Comparison of ENCODE assay signal across 16 cellular contexts in the genomic region with DNA sequence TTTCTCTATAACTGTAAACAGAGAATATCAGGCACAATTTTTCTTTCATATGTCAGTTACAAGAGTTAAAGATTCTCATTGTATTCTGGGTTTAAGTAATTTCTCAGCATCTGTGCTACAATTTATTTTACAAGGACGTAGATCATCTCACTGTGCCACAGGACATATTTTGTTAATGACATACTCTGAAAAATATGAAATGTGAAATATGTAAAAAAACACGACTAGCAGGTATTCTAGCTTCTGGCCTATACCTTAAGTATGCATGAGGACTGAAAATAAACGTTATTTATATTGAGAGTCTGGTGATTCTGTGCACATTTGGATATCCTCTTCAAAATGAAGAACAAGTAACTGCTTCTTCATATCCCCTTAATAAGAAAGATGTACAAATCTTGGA.
"Had no signal": no experiment of that assay in that cellular context is flagged by ENCODE, and none has a peak within 500 bp of the region (broad histone marks: within the 10 kb centered on the region; RNA-seq: fewer than 3 reads in every experiment).

No MANE protein-coding gene starts in this region.

- H3K27ac ChIP-seq: left lung, right atrium auricular region, transverse colon had no signal

- H3K9me3 Mint-ChIP-seq: activated T-helper 1 cell treated with anti-CD3 and anti-CD28 coated beads, Interleukin-12 subunit alpha, Interleukin-12 subunit beta, Interleukin-2, Interleukin-4 antibody, amounts not matched to agents 30 ng/mL and 10 ng/mL and 1 ng/mL, durations not matched to agents 14 hours and 24 hours and 36 hours; endodermal cell had no signal

- H3K27me3 ChIP-seq: left lung, right atrium auricular region, transverse colon had no signal

- H3K4me3 Mint-ChIP-seq: activated T-helper 1 cell treated with anti-CD3 and anti-CD28 coated beads, Interleukin-12 subunit alpha, Interleukin-12 subunit beta, Interleukin-2, Interleukin-4 antibody, amounts not matched to agents 30 ng/mL and 10 ng/mL and 1 ng/mL, durations not matched to agents 14 hours and 24 hours and 36 hours; endodermal cell; natural killer cell had no signal

- FAIRE-seq: kidney had no signal

- DNase-seq: activated CD4-positive, CD25-positive, alpha-beta regulatory T cell treated with anti-CD3 and anti-CD28 coated beads, Interleukin-2, amount 50 U/mL, for 72 hours; activated naive CD4-positive, alpha-beta T cell; aorta; endodermal cell; erythroblast; hippocampal formation; kidney; left lung; natural killer cell; stimulated activated naive CD8-positive, alpha-beta T cell treated with anti-CD3 and anti-CD28 coated beads, Interleukin-15, Interleukin-2, amounts not matched to agents 100 U/mL and 50 U/mL, for 24 hours; T-helper 1 cell; T1000; transverse colon had no signal

- H3K9me3 ChIP-seq: left lung, right atrium auricular region, transverse colon had no signal

- H3K27me3 Mint-ChIP-seq: progenitor cell of endocrine pancreas had no signal

- H3K4me1 ChIP-seq: left lung, right atrium auricular region, transverse colon had no signal

- H3K4me1 Mint-ChIP-seq: endodermal cell, natural killer cell had no signal

- ATAC-seq: left lung; natural killer cell; stimulated activated naive CD8-positive, alpha-beta T cell treated with anti-CD3 and anti-CD28 coated beads, Interleukin-15, Interleukin-2, amounts not matched to agents 100 U/mL and 50 U/mL, for 24 hours had no signal

- H3K27ac Mint-ChIP-seq: activated T-helper 1 cell treated with anti-CD3 and anti-CD28 coated beads, Interleukin-12 subunit alpha, Interleukin-12 subunit beta, Interleukin-2, Interleukin-4 antibody, amounts not matched to agents 30 ng/mL and 10 ng/mL and 1 ng/mL, durations not matched to agents 14 hours and 24 hours and 36 hours; endodermal cell; natural killer cell; progenitor cell of endocrine pancreas had no signal

- H3K36me3 ChIP-seq: left lung, right atrium auricular region, transverse colon had no signal

- H3K4me3 ChIP-seq: left lung, right atrium auricular region, transverse colon had no signal

- H3K36me3 Mint-ChIP-seq: natural killer cell had no signal
